In genomic region chr1:37946703-37947360, GRCh38 we compare ENCODE assay signal across 9 cellular contexts. TPM values are rescaled to one million over a fixed set of nuclear protein-coding genes. Genes with fewer than 3 reads are reported as not detected.
DNase-seq lines count a peak whose midpoint lies in the region; ATAC-seq and TF ChIP-seq lines count a peak whose summit lies in the region.
"Had no signal": no experiment of that assay in that cellular context is flagged by ENCODE, and none has a peak within 500 bp of the region (broad histone marks: within the 10 kb centered on the region; RNA-seq: fewer than 3 reads in every experiment).

Gene INPP5B, minus strand, starts transcription at chr1:37947053. Its CDS starts 745 bp downstream, at chr1:37946308.

- no TSS peak for BruUV-seq in Panc1 (replicated peaks; lab: Mats Ljungman, UMichigan)

- in situ Hi-C loops in Panc1 (cut with HindIII; ENCODE audit: low pct_unique_long_range_greater_than_20kb, low sequenced_read_pairs): no loop called here

- peak; percentile 6 for DNase-seq in DMS153 (lab: John Stamatoyannopoulos, UW)
- no peak for DNase-seq in DMS153 treated with DMSO at 0.1 percent for 48 hours (lab: John Stamatoyannopoulos, UW; ENCODE audit: unreplicated experiment)
- DNase-seq in Panc1 (ENCODE audit: low read depth, low spot score): no peak
- DNase-seq in activated T-helper 1 cell treated with anti-CD3 and anti-CD28 coated beads, Interleukin-2, amount 50 U/mL, for 16 hours (ENCODE audit: low read depth in 1 of 2, low spot score in 1 of 2): peak; percentile 14 to 21
- DNase-seq in fibroblast of the aortic adventitia (ENCODE audit: low read depth): peak; percentile 92
- peak; percentile 90 for DNase-seq in natural killer cell treated with Interleukin-12 subunit alpha and Interleukin-12 subunit beta and Interleukin-15 and Interleukin-18, amount 100 ng/mL, for 72 hours (ENCODE audit: low spot score)
- DNase-seq in stimulated activated naive CD4-positive, alpha-beta T cell (lab: John Stamatoyannopoulos, UW): peak; percentile 26 to 58 (median 37)

- H3K9me3 ChIP-seq in Panc1 (ENCODE audit: control insufficient read depth, insufficient read depth, low read depth, low read length): no peaks in the 10 kb centered on the region

- peak; percentile 63 for ATAC-seq in HG02970 (IDR thresholded peaks at IDR 0.05; ENCODE audit: low FRiP score, unreplicated experiment)
- peak; percentile 94 for ATAC-seq in Panc1
- ATAC-seq in natural killer cell treated with Interleukin-12 subunit alpha and Interleukin-12 subunit beta and Interleukin-15 and Interleukin-18, amount 100 ng/mL, for 72 hours: peak; percentile 89 to 93

- H3K4me1 ChIP-seq in Panc1 (ENCODE audit: control insufficient read depth, insufficient read depth, low read length): peaks cover 7% of the 10 kb centered on the region

- peaks cover 15 to 24% of the 10 kb centered on the region in 2 donors for H3K4me1 Mint-ChIP-seq in natural killer cell treated with Interleukin-12 subunit alpha and Interleukin-12 subunit beta and Interleukin-15 and Interleukin-18, amount 100 ng/mL, for 72 hours (ENCODE audit: low read depth in 2 of 2)

- H3K4me3 ChIP-seq in Panc1 (ENCODE audit: low read depth in 2 of 2, low read length in 2 of 2) (peak within 1 kb of the TSS; percentile 54 to 88), fibroblast of the aortic adventitia (ENCODE audit: low read depth, low read length) (peak within 1 kb of the TSS; percentile 93)

- intact Hi-C loops in Panc1 (cut with micrococcal nuclease; ENCODE audit: unreplicated experiment): no loop called here

- POLR2A ChIA-PET in Panc1 (lab: Charles Lee): interaction anchor here (0.5 to 0.6 kb wide), 2 partner anchors 15 to 48 kb away, joined by 4 to 10 read pairs; no protein-coding TSS in a partner anchor

- peak within 1 kb of the TSS; percentile 96 to 99 for H3K27ac Mint-ChIP-seq in natural killer cell treated with Interleukin-12 subunit alpha and Interleukin-12 subunit beta and Interleukin-15 and Interleukin-18, amount 100 ng/mL, for 72 hours

- H3K27me3 ChIP-seq in Panc1 (ENCODE audit: control insufficient read depth, insufficient read depth, low read length): no peaks in the 10 kb centered on the region

- H3K4me3 Mint-ChIP-seq in natural killer cell treated with Interleukin-12 subunit alpha and Interleukin-12 subunit beta and Interleukin-15 and Interleukin-18, amount 100 ng/mL, for 72 hours: peak within 1 kb of the TSS; percentile 88

- H3K9me3 Mint-ChIP-seq in natural killer cell treated with Interleukin-12 subunit alpha and Interleukin-12 subunit beta and Interleukin-15 and Interleukin-18, amount 100 ng/mL, for 72 hours: no peaks in the 10 kb centered on the region

- no peaks in the 10 kb centered on the region for H3K27me3 Mint-ChIP-seq in natural killer cell treated with Interleukin-12 subunit alpha and Interleukin-12 subunit beta and Interleukin-15 and Interleukin-18, amount 100 ng/mL, for 72 hours

- no peaks in the 10 kb centered on the region for H3K36me3 ChIP-seq in Panc1 (ENCODE audit: control insufficient read depth, insufficient read depth, low read length)

- H3K27ac ChIP-seq in Panc1 (ENCODE audit: low read length): peak within 1 kb of the TSS; percentile 84
- H3K27ac ChIP-seq: C4-2B had no signal

- H3K36me3 Mint-ChIP-seq in natural killer cell treated with Interleukin-12 subunit alpha and Interleukin-12 subunit beta and Interleukin-15 and Interleukin-18, amount 100 ng/mL, for 72 hours: no peaks in the 10 kb centered on the region

- CTCF ChIA-PET in Panc1 (lab: Charles Lee): no interaction called here

- no peak for TF ChIP-seq CTCF in Panc1 (IDR thresholded peaks at IDR 0.05)
- TF ChIP-seq CTCF in fibroblast of the aortic adventitia (IDR thresholded peaks at IDR 0.05; ENCODE audit: insufficient read depth, low read length): no peak

RNA-seq across cellular contexts. Expression of gene INPP5B, which starts in this region (rescaled TPM):
- total RNA-seq in Panc1 (2021; ENCODE audit: unreplicated experiment) (17.7 TPM), fibroblast of the aortic adventitia (ENCODE audit: low replicate concordance) (26.8 and 35.5 TPM in 2 replicates)
- 11.5 TPM for polyA plus RNA-seq in Panc1 (2012; ENCODE audit: insufficient read length)
- 10 to 100 TPM; 48.1 to 86.0 TPM for total RNA-seq in natural killer cell treated with Interleukin-12 subunit alpha and Interleukin-12 subunit beta and Interleukin-15 and Interleukin-18, amount 100 ng/mL, for 72 hours

Comparison
In these comparisons a context has a peak if more than half of its experiments do, and no peak if none do; other contexts are left out.
1. DNase-seq: peak in DMS153 (single experiment), activated T-helper 1 cell treated with anti-CD3 and anti-CD28 coated beads, Interleukin-2, amount 50 U/mL, for 16 hours (2 of 2), fibroblast of the aortic adventitia (single experiment), natural killer cell treated with Interleukin-12 subunit alpha and Interleukin-12 subunit beta and Interleukin-15 and Interleukin-18, amount 100 ng/mL, for 72 hours (single experiment) and stimulated activated naive CD4-positive, alpha-beta T cell (6 of 6); none in DMS153 treated with DMSO at 0.1 percent for 48 hours (single experiment) and Panc1 (single experiment).
2. Peak in every context shown above with its lines, with median percentiles within 50 percentile points of each other: ATAC-seq.